ENCODE assay signal across 1 cellular context in the genomic region with DNA sequence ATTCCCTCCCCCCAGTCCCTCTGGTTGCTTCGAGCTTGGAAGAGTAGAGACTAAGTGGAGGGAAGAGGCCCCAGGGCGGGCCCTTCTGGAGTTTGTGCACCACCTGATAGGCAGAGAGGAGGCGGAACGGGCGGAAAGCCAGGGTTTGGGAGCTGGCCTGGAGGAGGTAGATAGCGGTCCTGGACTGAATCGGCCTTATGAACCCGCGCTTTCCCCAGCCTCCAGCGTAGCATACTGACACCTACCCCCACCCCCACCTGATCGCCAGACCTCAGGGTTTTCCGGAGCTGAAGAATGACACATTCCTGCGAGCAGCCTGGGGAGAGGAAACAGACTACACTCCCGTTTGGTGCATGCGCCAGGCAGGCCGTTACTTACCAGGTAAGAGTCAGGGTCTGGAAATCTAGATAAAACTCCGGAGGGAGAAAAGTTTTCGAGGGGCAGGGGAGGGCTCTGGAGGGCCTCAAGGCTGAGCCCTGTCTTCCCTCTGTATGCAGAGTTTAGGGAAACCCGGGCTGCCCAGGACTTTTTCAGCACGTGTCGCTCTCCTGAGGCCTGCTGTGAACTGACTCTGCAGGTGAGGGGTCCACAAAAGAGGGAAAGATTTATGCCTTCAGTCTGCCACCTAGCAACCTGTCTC.
TF ChIP-seq lines count a peak whose summit lies in the region.

No MANE protein-coding gene starts in this region.

TF ChIP-seq in K562, 482 proteins besides CTCF, POLR2A, EP300 and RAD21 (continued from another document and continues in another):
- TF ChIP-seq, protein P1, sequence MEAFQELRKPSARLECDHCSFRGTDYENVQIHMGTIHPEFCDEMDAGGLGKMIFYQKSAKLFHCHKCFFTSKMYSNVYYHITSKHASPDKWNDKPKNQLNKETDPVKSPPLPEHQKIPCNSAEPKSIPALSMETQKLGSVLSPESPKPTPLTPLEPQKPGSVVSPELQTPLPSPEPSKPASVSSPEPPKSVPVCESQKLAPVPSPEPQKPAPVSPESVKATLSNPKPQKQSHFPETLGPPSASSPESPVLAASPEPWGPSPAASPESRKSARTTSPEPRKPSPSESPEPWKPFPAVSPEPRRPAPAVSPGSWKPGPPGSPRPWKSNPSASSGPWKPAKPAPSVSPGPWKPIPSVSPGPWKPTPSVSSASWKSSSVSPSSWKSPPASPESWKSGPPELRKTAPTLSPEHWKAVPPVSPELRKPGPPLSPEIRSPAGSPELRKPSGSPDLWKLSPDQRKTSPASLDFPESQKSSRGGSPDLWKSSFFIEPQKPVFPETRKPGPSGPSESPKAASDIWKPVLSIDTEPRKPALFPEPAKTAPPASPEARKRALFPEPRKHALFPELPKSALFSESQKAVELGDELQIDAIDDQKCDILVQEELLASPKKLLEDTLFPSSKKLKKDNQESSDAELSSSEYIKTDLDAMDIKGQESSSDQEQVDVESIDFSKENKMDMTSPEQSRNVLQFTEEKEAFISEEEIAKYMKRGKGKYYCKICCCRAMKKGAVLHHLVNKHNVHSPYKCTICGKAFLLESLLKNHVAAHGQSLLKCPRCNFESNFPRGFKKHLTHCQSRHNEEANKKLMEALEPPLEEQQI (IDR thresholded peaks at IDR 0.05) = peak; percentile 14; the same call in 1 of the 2 replicates
- TF ChIP-seq, protein P2, sequence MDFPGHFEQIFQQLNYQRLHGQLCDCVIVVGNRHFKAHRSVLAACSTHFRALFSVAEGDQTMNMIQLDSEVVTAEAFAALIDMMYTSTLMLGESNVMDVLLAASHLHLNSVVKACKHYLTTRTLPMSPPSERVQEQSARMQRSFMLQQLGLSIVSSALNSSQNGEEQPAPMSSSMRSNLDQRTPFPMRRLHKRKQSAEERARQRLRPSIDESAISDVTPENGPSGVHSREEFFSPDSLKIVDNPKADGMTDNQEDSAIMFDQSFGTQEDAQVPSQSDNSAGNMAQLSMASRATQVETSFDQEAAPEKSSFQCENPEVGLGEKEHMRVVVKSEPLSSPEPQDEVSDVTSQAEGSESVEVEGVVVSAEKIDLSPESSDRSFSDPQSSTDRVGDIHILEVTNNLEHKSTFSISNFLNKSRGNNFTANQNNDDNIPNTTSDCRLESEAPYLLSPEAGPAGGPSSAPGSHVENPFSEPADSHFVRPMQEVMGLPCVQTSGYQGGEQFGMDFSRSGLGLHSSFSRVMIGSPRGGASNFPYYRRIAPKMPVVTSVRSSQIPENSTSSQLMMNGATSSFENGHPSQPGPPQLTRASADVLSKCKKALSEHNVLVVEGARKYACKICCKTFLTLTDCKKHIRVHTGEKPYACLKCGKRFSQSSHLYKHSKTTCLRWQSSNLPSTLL (IDR thresholded peaks at IDR 0.05) = no peak
- peak; percentile 72 for TF ChIP-seq BHLHE40 (IDR thresholded peaks at IDR 0.05; ENCODE audit: low read length)
- no peak for TF ChIP-seq ZNF586 (CRISPR knock-in tag; conservative IDR thresholded peaks at IDR 0.05)
- TF ChIP-seq, protein P3, sequence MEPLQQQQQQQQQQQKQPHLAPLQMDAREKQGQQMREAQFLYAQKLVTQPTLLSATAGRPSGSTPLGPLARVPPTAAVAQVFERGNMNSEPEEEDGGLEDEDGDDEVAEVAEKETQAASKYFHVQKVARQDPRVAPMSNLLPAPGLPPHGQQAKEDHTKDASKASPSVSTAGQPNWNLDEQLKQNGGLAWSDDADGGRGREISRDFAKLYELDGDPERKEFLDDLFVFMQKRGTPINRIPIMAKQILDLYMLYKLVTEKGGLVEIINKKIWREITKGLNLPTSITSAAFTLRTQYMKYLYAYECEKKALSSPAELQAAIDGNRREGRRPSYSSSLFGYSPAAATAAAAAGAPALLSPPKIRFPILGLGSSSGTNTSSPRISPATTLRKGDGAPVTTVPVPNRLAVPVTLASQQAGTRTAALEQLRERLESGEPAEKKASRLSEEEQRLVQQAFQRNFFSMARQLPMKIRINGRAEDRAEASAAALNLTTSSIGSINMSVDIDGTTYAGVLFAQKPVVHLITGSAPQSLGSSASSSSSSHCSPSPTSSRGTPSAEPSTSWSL (CRISPR knock-in tag; IDR thresholded peaks at IDR 0.05; ENCODE audit: borderline replicate concordance) = no peak
- TF ChIP-seq BRCA1 (IDR thresholded peaks at IDR 0.05) = no peak
- no peak for TF ChIP-seq BRCA1 (CRISPR knock-in tag; IDR thresholded peaks at IDR 0.05)
- TF ChIP-seq, protein P4, sequence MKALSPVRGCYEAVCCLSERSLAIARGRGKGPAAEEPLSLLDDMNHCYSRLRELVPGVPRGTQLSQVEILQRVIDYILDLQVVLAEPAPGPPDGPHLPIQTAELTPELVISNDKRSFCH (CRISPR knock-in tag; IDR thresholded peaks at IDR 0.05) = no peak
- TF ChIP-seq, protein P4 (tag; IDR thresholded peaks at IDR 0.05) = no peak
- TF ChIP-seq PHB2 (IDR thresholded peaks at IDR 0.05; ENCODE audit: low read depth) = peak; percentile 93
- no peak for TF ChIP-seq PRPF4 (IDR thresholded peaks at IDR 0.05; ENCODE audit: insufficient read depth, low read depth, low read length, poor library complexity, severe bottlenecking)
- TF ChIP-seq, protein P5, sequence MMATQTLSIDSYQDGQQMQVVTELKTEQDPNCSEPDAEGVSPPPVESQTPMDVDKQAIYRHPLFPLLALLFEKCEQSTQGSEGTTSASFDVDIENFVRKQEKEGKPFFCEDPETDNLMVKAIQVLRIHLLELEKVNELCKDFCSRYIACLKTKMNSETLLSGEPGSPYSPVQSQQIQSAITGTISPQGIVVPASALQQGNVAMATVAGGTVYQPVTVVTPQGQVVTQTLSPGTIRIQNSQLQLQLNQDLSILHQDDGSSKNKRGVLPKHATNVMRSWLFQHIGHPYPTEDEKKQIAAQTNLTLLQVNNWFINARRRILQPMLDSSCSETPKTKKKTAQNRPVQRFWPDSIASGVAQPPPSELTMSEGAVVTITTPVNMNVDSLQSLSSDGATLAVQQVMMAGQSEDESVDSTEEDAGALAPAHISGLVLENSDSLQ (IDR thresholded peaks at IDR 0.05) = peak; percentile 88
- TF ChIP-seq BDP1 (IDR thresholded peaks at IDR 0.05; ENCODE audit: insufficient read depth, insufficient read length) = no peak
- no peak for TF ChIP-seq SP2 (IDR thresholded peaks at IDR 0.05; ENCODE audit: extremely low read depth, low read depth, low read length, poor library complexity, severe bottlenecking)
- TF ChIP-seq ZNF695 (CRISPR knock-in tag; IDR thresholded peaks at IDR 0.05) = no peak
- peak; percentile 92 for TF ChIP-seq GATA2 (CRISPR knock-in tag; IDR thresholded peaks at IDR 0.05)
- no peak for TF ChIP-seq NR2C1 (IDR thresholded peaks at IDR 0.05)
- TF ChIP-seq NR2C1 (tag; IDR thresholded peaks at IDR 0.05) = peak; percentile 45; the same call in 1 of the 2 replicates
- peak; percentile 84 for TF ChIP-seq E2F3 (CRISPR knock-in tag; IDR thresholded peaks at IDR 0.05)
- TF ChIP-seq, protein P6, sequence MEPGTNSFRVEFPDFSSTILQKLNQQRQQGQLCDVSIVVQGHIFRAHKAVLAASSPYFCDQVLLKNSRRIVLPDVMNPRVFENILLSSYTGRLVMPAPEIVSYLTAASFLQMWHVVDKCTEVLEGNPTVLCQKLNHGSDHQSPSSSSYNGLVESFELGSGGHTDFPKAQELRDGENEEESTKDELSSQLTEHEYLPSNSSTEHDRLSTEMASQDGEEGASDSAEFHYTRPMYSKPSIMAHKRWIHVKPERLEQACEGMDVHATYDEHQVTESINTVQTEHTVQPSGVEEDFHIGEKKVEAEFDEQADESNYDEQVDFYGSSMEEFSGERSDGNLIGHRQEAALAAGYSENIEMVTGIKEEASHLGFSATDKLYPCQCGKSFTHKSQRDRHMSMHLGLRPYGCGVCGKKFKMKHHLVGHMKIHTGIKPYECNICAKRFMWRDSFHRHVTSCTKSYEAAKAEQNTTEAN (CRISPR knock-in tag; IDR thresholded peaks at IDR 0.05) = no peak
- TF ChIP-seq RBM34 (IDR thresholded peaks at IDR 0.05; ENCODE audit: borderline replicate concordance, insufficient read depth, low read length) = no peak
- TF ChIP-seq, protein P7, sequence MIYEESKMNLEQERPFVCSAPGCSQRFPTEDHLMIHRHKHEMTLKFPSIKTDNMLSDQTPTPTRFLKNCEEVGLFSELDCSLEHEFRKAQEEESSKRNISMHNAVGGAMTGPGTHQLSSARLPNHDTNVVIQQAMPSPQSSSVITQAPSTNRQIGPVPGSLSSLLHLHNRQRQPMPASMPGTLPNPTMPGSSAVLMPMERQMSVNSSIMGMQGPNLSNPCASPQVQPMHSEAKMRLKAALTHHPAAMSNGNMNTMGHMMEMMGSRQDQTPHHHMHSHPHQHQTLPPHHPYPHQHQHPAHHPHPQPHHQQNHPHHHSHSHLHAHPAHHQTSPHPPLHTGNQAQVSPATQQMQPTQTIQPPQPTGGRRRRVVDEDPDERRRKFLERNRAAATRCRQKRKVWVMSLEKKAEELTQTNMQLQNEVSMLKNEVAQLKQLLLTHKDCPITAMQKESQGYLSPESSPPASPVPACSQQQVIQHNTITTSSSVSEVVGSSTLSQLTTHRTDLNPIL (CRISPR knock-in tag; IDR thresholded peaks at IDR 0.05) = no peak
- no peak for TF ChIP-seq DIDO1 (tag; IDR thresholded peaks at IDR 0.05; ENCODE audit: low read depth)
- no peak for TF ChIP-seq SRSF1 (IDR thresholded peaks at IDR 0.05; ENCODE audit: low read depth, low read length)
- no peak for TF ChIP-seq NCOA2 (IDR thresholded peaks at IDR 0.05; ENCODE audit: partially characterized antibody in 2 of 2)
- peak; percentile 97 for TF ChIP-seq SMARCE1 (IDR thresholded peaks at IDR 0.05)
- no peak for TF ChIP-seq HNRNPL (IDR thresholded peaks at IDR 0.05; ENCODE audit: low read depth, low read length)
- TF ChIP-seq, protein P8, sequence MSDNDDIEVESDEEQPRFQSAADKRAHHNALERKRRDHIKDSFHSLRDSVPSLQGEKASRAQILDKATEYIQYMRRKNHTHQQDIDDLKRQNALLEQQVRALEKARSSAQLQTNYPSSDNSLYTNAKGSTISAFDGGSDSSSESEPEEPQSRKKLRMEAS (CRISPR knock-in tag; IDR thresholded peaks at IDR 0.05) = peak; percentile 70; the same call in 1 of the 2 replicates
- peak; percentile 99 for TF ChIP-seq ARID1B (IDR thresholded peaks at IDR 0.05)
- 0 out of 2 replicates have a peak, but pooled peaks have one; percentile 44 for TF ChIP-seq SREBF1 (IDR thresholded peaks at IDR 0.05; ENCODE audit: borderline replicate concordance, low read depth, low read length)
- TF ChIP-seq RAD51 (IDR thresholded peaks at IDR 0.05; ENCODE audit: borderline replicate concordance, low read depth) = peak; percentile 65; the same call in 1 of the 2 replicates
- no peak for TF ChIP-seq GTF2A2 (tag; IDR thresholded peaks at IDR 0.05)
- TF ChIP-seq TCF3 (CRISPR knock-in tag; IDR thresholded peaks at IDR 0.05) = peak; percentile 98
- TF ChIP-seq, protein P9, sequence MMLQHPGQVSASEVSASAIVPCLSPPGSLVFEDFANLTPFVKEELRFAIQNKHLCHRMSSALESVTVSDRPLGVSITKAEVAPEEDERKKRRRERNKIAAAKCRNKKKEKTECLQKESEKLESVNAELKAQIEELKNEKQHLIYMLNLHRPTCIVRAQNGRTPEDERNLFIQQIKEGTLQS (IDR thresholded peaks at IDR 0.05) = peak; percentile 55
- TF ChIP-seq, protein P9 (CRISPR knock-in tag; conservative IDR thresholded peaks at IDR 0.05) = 0 out of 2 replicates have a peak, but pooled peaks have one; percentile 67
- TF ChIP-seq ZNF780A (CRISPR knock-in tag; IDR thresholded peaks at IDR 0.05) = no peak
- TF ChIP-seq FOXK2 (conservative IDR thresholded peaks at IDR 0.05 in 1 of 2, IDR thresholded peaks at IDR 0.05 in 1 of 2; ENCODE audit: low read depth in 2 of 2) = peak in 1 of 2 experiments; percentile 42; a peak in 2 of 4 replicates
- TF ChIP-seq TAF1 (IDR thresholded peaks at IDR 0.05; ENCODE audit: control insufficient read depth, extremely low read depth, insufficient read depth, low read length, severe bottlenecking) = peak; percentile 78
- peak; percentile 65; the same call in 1 of the 2 replicates for TF ChIP-seq JUN (IDR thresholded peaks at IDR 0.05; ENCODE audit: borderline replicate concordance, low read depth, low read length)
- no peak for TF ChIP-seq JUN (CRISPR knock-in tag; IDR thresholded peaks at IDR 0.05; ENCODE audit: borderline replicate concordance)
- TF ChIP-seq, protein P10, sequence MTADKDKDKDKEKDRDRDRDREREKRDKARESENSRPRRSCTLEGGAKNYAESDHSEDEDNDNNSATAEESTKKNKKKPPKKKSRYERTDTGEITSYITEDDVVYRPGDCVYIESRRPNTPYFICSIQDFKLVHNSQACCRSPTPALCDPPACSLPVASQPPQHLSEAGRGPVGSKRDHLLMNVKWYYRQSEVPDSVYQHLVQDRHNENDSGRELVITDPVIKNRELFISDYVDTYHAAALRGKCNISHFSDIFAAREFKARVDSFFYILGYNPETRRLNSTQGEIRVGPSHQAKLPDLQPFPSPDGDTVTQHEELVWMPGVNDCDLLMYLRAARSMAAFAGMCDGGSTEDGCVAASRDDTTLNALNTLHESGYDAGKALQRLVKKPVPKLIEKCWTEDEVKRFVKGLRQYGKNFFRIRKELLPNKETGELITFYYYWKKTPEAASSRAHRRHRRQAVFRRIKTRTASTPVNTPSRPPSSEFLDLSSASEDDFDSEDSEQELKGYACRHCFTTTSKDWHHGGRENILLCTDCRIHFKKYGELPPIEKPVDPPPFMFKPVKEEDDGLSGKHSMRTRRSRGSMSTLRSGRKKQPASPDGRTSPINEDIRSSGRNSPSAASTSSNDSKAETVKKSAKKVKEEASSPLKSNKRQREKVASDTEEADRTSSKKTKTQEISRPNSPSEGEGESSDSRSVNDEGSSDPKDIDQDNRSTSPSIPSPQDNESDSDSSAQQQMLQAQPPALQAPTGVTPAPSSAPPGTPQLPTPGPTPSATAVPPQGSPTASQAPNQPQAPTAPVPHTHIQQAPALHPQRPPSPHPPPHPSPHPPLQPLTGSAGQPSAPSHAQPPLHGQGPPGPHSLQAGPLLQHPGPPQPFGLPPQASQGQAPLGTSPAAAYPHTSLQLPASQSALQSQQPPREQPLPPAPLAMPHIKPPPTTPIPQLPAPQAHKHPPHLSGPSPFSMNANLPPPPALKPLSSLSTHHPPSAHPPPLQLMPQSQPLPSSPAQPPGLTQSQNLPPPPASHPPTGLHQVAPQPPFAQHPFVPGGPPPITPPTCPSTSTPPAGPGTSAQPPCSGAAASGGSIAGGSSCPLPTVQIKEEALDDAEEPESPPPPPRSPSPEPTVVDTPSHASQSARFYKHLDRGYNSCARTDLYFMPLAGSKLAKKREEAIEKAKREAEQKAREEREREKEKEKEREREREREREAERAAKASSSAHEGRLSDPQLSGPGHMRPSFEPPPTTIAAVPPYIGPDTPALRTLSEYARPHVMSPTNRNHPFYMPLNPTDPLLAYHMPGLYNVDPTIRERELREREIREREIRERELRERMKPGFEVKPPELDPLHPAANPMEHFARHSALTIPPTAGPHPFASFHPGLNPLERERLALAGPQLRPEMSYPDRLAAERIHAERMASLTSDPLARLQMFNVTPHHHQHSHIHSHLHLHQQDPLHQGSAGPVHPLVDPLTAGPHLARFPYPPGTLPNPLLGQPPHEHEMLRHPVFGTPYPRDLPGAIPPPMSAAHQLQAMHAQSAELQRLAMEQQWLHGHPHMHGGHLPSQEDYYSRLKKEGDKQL (CRISPR knock-in tag; IDR thresholded peaks at IDR 0.05; ENCODE audit: borderline replicate concordance) = peak; percentile 91
- TF ChIP-seq KLF16 (IDR thresholded peaks at IDR 0.05) = peak; percentile 95
- TF ChIP-seq FOXM1 (IDR thresholded peaks at IDR 0.05; ENCODE audit: low read depth) = peak; percentile 89
- peak; percentile 58; the same call in 1 of the 2 replicates for TF ChIP-seq FOXM1 (CRISPR knock-in tag; IDR thresholded peaks at IDR 0.05; ENCODE audit: low read depth)
- no peak for TF ChIP-seq ARID2 (IDR thresholded peaks at IDR 0.05)
- TF ChIP-seq CREM (IDR thresholded peaks at IDR 0.05; ENCODE audit: low read depth) = peak; percentile 90
